ENCODE assay signal across 11 cellular contexts in genomic region chr1:171257207-171258052, GRCh38. TPM values are rescaled to one million over a fixed set of nuclear protein-coding genes. Genes with fewer than 3 reads are reported as not detected.
DNase-seq lines count a peak whose midpoint lies in the region; ATAC-seq and TF ChIP-seq lines count a peak whose summit lies in the region.
"Had no signal": no experiment of that assay in that cellular context is flagged by ENCODE, and none has a peak within 500 bp of the region (broad histone marks: within the 10 kb centered on the region; RNA-seq: fewer than 3 reads in every experiment).

No MANE protein-coding gene starts in this region.

- H3K23ac ChIP-seq in trophoblast cell (ENCODE audit: low read length): peak overlapping the region; percentile 19

- H2AK5ac ChIP-seq in trophoblast cell (ENCODE audit: low read length): no peak overlapping the region

- H3K27me3 ChIP-seq in trophoblast cell (ENCODE audit: insufficient read depth, low read length): no peaks in the 10 kb centered on the region

- no peak overlapping the region for H2BK12ac ChIP-seq in trophoblast cell (ENCODE audit: low read length)

- no peak overlapping the region for H2BK120ac ChIP-seq in trophoblast cell (ENCODE audit: insufficient read depth, low read length, poor library complexity)

- no peak overlapping the region for H3K14ac ChIP-seq in trophoblast cell (ENCODE audit: low read length)

- no peak overlapping the region for H3K4me2 ChIP-seq in trophoblast cell (ENCODE audit: low read length)

- no peak for ATAC-seq in GM21390 (IDR thresholded peaks at IDR 0.05; ENCODE audit: unreplicated experiment)

- no peak overlapping the region for H3K27ac ChIP-seq in trophoblast cell (ENCODE audit: low read depth, low read length)
- H3K27ac ChIP-seq: lower lobe of right lung, WERI-Rb-1 had no signal

- no peak overlapping the region for H3K4ac ChIP-seq in trophoblast cell (ENCODE audit: low read depth, low read length)

- H4K91ac ChIP-seq in trophoblast cell (ENCODE audit: low read depth, low read length): no peak overlapping the region

- WGBS in trophoblast cell (ENCODE audit: extremely low coverage, insufficient coverage, insufficient read length): no CpG with 5 or more reads among the region's 11 CpGs

- H3K4me1 ChIP-seq in trophoblast cell (ENCODE audit: control insufficient read depth in 1 of 2, insufficient read depth in 2 of 2, low read length in 2 of 2): peaks cover 2 to 8% of the 10 kb centered on the region in 2 experiments

- no peak overlapping the region for H4K12ac ChIP-seq in trophoblast cell (ENCODE audit: low read depth, low read length)

- H3K36me3 ChIP-seq in trophoblast cell (ENCODE audit: control insufficient read depth in 1 of 2, insufficient read depth in 2 of 2, low read length in 2 of 2): no peaks in the 10 kb centered on the region
- H3K36me3 ChIP-seq: lower lobe of right lung, WERI-Rb-1 had no signal

- DNase-seq in GM04504 (ENCODE audit: low read depth): peak; percentile 24
- DNase-seq in RPMI8226: peak; percentile 80
- DNase-seq in fibroblast of the aortic adventitia (ENCODE audit: low read depth): peak; percentile 62
- no peak for DNase-seq in trophoblast cell
- DNase-seq in stimulated activated CD8-positive, alpha-beta memory T cell treated with anti-CD3 and anti-CD28 coated beads, Interleukin-4, amount 100 ng/mL, for 48 hours: no peak
- no peak for DNase-seq in activated CD4-positive, CD25-positive, alpha-beta regulatory T cell treated with anti-CD3 and anti-CD28 coated beads, Interleukin-2, amount 50 U/mL, for 72 hours
- DNase-seq in NCI-H2196 (lab: John Stamatoyannopoulos, UW; ENCODE audit: unreplicated experiment): no peak
- DNase-seq: DND-41, lower lobe of right lung, WERI-Rb-1 had no signal

- H3K4me3 ChIP-seq in fibroblast of the aortic adventitia (ENCODE audit: low read depth, low read length) (no peak overlapping the region), trophoblast cell (ENCODE audit: low read depth, low read length) (no peak overlapping the region)
- H3K4me3 ChIP-seq: lower lobe of right lung had no signal

- H3K79me1 ChIP-seq in trophoblast cell (ENCODE audit: low read length): no peaks in the 10 kb centered on the region

- H3K9me3 ChIP-seq in trophoblast cell (ENCODE audit: insufficient read depth, low read depth, low read length): no peaks in the 10 kb centered on the region
- H3K9me3 ChIP-seq: lower lobe of right lung had no signal

- H2BK5ac ChIP-seq in trophoblast cell (ENCODE audit: low read depth, low read length, poor library complexity): no peak overlapping the region

- no peaks in the 10 kb centered on the region for H3K79me2 ChIP-seq in trophoblast cell (ENCODE audit: control insufficient read depth, insufficient read depth, low read length, poor library complexity)

- H3K9ac ChIP-seq in trophoblast cell (ENCODE audit: low read length): no peak overlapping the region

- no peak overlapping the region for H2AFZ ChIP-seq in trophoblast cell (ENCODE audit: insufficient read depth, low read length, poor library complexity)

- H3K18ac ChIP-seq in trophoblast cell (ENCODE audit: low read length): no peak overlapping the region

- H4K8ac ChIP-seq in trophoblast cell (ENCODE audit: low read depth, low read length): no peak overlapping the region

- TF ChIP-seq CTCF in fibroblast of the aortic adventitia (IDR thresholded peaks at IDR 0.05; ENCODE audit: insufficient read depth, low read length): no peak

RNA-seq across cellular contexts. Expression of gene FMO1, which starts 9.1 kb away (rescaled TPM):
- total RNA-seq in fibroblast of the aortic adventitia (ENCODE audit: low replicate concordance): 0.18 and 7.8 TPM in 2 replicates
- polyA plus RNA-seq in trophoblast cell (2013): 0.06 and 0.07 TPM in 2 replicates

RNA-seq across cellular contexts. Expression of gene FMO4, which starts 56.6 kb away (rescaled TPM):
- total RNA-seq in fibroblast of the aortic adventitia (ENCODE audit: low replicate concordance): 4.8 and 7.2 TPM in 2 replicates
- polyA plus RNA-seq in trophoblast cell (2013): 2.4 and 2.5 TPM in 2 replicates

Comparison
In these comparisons a context has a peak if more than half of its experiments do, and no peak if none do; other contexts are left out.
1. DNase-seq: peak in GM04504 (single experiment), RPMI8226 (single experiment) and fibroblast of the aortic adventitia (single experiment); none in trophoblast cell (0 of 2), stimulated activated CD8-positive, alpha-beta memory T cell treated with anti-CD3 and anti-CD28 coated beads, Interleukin-4, amount 100 ng/mL, for 48 hours (single experiment), activated CD4-positive, CD25-positive, alpha-beta regulatory T cell treated with anti-CD3 and anti-CD28 coated beads, Interleukin-2, amount 50 U/mL, for 72 hours (single experiment) and NCI-H2196 (single experiment).